15 cellular contexts compared by ENCODE assay signal in genomic region chr16:69773255-69773947, GRCh38. TPM values are rescaled to one million over a fixed set of nuclear protein-coding genes. Genes with fewer than 3 reads are reported as not detected.
DNase-seq lines count a peak whose midpoint lies in the region; ATAC-seq and TF ChIP-seq lines count a peak whose summit lies in the region.
"Had no signal": no experiment of that assay in that cellular context is flagged by ENCODE, and none has a peak within 500 bp of the region (broad histone marks: within the 10 kb centered on the region; RNA-seq: fewer than 3 reads in every experiment).

No MANE protein-coding gene starts in this region.

- peaks cover 50 to 60% of the 10 kb centered on the region in 2 donors for H3K4me1 Mint-ChIP-seq in immature natural killer cell

- no peak overlapping the region for H3K4me3 ChIP-seq in GM12864 (ENCODE audit: low read depth, low read length)
- H3K4me3 ChIP-seq: mucosa of descending colon, SK-N-MC had no signal

- DNase-seq in GM12864 (ENCODE audit: low read depth): peak; percentile 35
- DNase-seq in LHCN-M2 (ENCODE audit: low read depth): peak; percentile 22
- no peak for DNase-seq in immature natural killer cell
- no peak for DNase-seq in SKM-1 (lab: John Stamatoyannopoulos, UW; ENCODE audit: unreplicated experiment)
- DNase-seq in central memory CD4-positive, alpha-beta T cell: no peak
- DNase-seq in 8988T: no peak
- DNase-seq: activated CD4-positive, alpha-beta T cell treated with anti-CD3 and anti-CD28 coated beads for 1 hour; activated naive CD4-positive, alpha-beta T cell treated with anti-CD3 and anti-CD28 coated beads, Interleukin-2, amount 50 U/mL, for 16 hours; mucosa of descending colon; NCI-H146; NCI-H774; substantia nigra had no signal

- peaks cover 0 to 4% (median 0%) of the 10 kb centered on the region in 3 donors for H3K27me3 Mint-ChIP-seq in immature natural killer cell (ENCODE audit: low read depth in 3 of 3)

- H3K36me3 Mint-ChIP-seq in immature natural killer cell: peaks cover 4 to 10% (median 9%) of the 10 kb centered on the region in 3 donors

- no peak for TF ChIP-seq CTCF in GM12864 (IDR thresholded peaks at IDR 0.05; ENCODE audit: low read depth, low read length, missing control alignments)

- ATAC-seq in GM19467 (IDR thresholded peaks at IDR 0.05; ENCODE audit: unreplicated experiment) (peak; percentile 45), esophagus mucosa (no peak)

- H3K9me3 Mint-ChIP-seq in immature natural killer cell: no peaks in the 10 kb centered on the region

- H3K4me3 Mint-ChIP-seq in immature natural killer cell: peak overlapping the region in 2 of 5 donors; percentile 14 to 26

- peak overlapping the region in 5 of 6 donors; percentile 17 to 84 (median 53) for H3K27ac Mint-ChIP-seq in immature natural killer cell

RNA-seq across cellular contexts. Expression of gene WWP2, which starts 11.3 kb away (rescaled TPM):
- 18.9 and 20.8 TPM in 2 replicates for total RNA-seq in LHCN-M2 (2014; rRNA removed)
- polyA plus RNA-seq in LHCN-M2 (2012): 19.9 TPM
- polyA plus RNA-seq in immature natural killer cell: 10 to 100 TPM; 19.0 to 67.9 (median 29.3) TPM
- total RNA-seq in esophagus mucosa: 31.6 TPM

RNA-seq across cellular contexts. Expression of gene NOB1, which starts 18.7 kb away (rescaled TPM):
- total RNA-seq in LHCN-M2 (2014; rRNA removed): 19.8 and 26.9 TPM in 2 replicates
- 45.0 TPM for polyA plus RNA-seq in LHCN-M2 (2012)
- polyA plus RNA-seq in immature natural killer cell: 10 to 100 TPM; 16.9 to 34.2 (median 24.8) TPM
- total RNA-seq in esophagus mucosa: 59.9 TPM

RNA-seq across cellular contexts. Expression of gene NQO1, which starts 47.0 kb away (rescaled TPM):
- total RNA-seq in LHCN-M2 (2014; rRNA removed) (415 and 494 TPM in 2 replicates), esophagus mucosa (84.6 TPM)
- 2,044 TPM for polyA plus RNA-seq in LHCN-M2 (2012)
- polyA plus RNA-seq in immature natural killer cell: 10 to 100 TPM; 12.8 to 14.6 (median 13.3) TPM

Comparison
In these comparisons a context has a peak if more than half of its experiments do, and no peak if none do; other contexts are left out.
1. DNase-seq: peak in GM12864 (single experiment) and LHCN-M2 (single experiment); none in immature natural killer cell (0 of 3), SKM-1 (single experiment), central memory CD4-positive, alpha-beta T cell (single experiment) and 8988T (single experiment).